In the genomic region with DNA sequence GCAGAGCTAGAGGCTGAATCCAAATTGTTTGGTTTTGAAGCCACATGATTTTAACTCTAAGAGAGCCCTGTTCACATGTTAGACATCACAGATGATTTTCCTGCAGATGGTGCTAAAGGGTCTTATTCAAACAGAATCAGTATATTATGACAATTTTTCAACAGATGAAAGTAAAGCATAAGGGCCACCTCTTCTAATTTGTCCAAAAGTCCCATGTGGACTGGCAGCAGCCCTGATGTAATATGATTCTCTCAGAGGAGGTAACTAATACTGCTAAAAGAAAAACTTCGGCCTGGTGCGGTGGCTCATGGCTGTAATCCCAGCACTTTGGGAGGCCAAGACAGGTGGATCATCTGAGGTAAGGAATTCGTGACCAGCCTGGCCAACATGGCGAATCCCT, we compare ENCODE assay signal across 21 cellular contexts. TPM values are rescaled to one million over a fixed set of nuclear protein-coding genes. Genes with fewer than 3 reads are reported as not detected.
DNase-seq lines count a peak whose midpoint lies in the region; ATAC-seq and TF ChIP-seq lines count a peak whose summit lies in the region.
"Had no signal": no experiment of that assay in that cellular context is flagged by ENCODE, and none has a peak within 500 bp of the region (broad histone marks: within the 10 kb centered on the region; RNA-seq: fewer than 3 reads in every experiment).

No MANE protein-coding gene starts in this region.

- no peaks in the 10 kb centered on the region for H3K4me1 ChIP-seq in psoas muscle
- H3K4me1 ChIP-seq: BLaER1 treated with 17β-estradiol and CSF1 and Interleukin-3, amounts not matched to agents 10 nM and 100 nM; SJCRH30; suprapubic skin had no signal

- 19 to 35% (median 28%) methylated on average over 4 of the region's 4 CpGs for whole genome bisulfite sequencing in psoas muscle, 3 donors

- intact Hi-C loops in psoas muscle (cut with DNase I) = no loop called here

- H3K9me3 ChIP-seq in psoas muscle = no peaks in the 10 kb centered on the region
- H3K9me3 ChIP-seq: BLaER1 treated with 17β-estradiol and CSF1 and Interleukin-3, amounts not matched to agents 10 nM and 100 nM; SJCRH30; suprapubic skin had no signal

- H3K36me3 ChIP-seq in psoas muscle (ENCODE audit: insufficient read depth in 1 of 2, low read depth in 1 of 2) = no peaks in the 10 kb centered on the region
- H3K36me3 ChIP-seq: BLaER1 treated with 17β-estradiol and CSF1 and Interleukin-3, amounts not matched to agents 10 nM and 100 nM; SJCRH30; suprapubic skin had no signal

- no peak for TF ChIP-seq CTCF in psoas muscle (IDR thresholded peaks at IDR 0.05)

- no peak overlapping the region for H3K27ac ChIP-seq in psoas muscle
- H3K27ac ChIP-seq: BLaER1 treated with 17β-estradiol and CSF1 and Interleukin-3, amounts not matched to agents 10 nM and 100 nM; SJCRH30; skin epidermis; suprapubic skin had no signal

- peaks cover 0 to 1% (median 0%) of the 10 kb centered on the region in 3 donors for H3K27me3 ChIP-seq in psoas muscle (ENCODE audit: insufficient read depth in 3 of 3, low read length in 2 of 3)
- H3K27me3 ChIP-seq: BLaER1 treated with 17β-estradiol and CSF1 and Interleukin-3, amounts not matched to agents 10 nM and 100 nM; SJCRH30; suprapubic skin had no signal

- peak; percentile 42 to 63 (median 57) for ATAC-seq in psoas muscle
- ATAC-seq in GM19467 (IDR thresholded peaks at IDR 0.05; ENCODE audit: unreplicated experiment) = no peak
- no peak for ATAC-seq in HG03442 (IDR thresholded peaks at IDR 0.05; ENCODE audit: unreplicated experiment)
- ATAC-seq: activated CD8-positive, alpha-beta memory T cell treated with anti-CD3 and anti-CD28 coated beads, Interleukin-2, amount 10 ng/mL, durations not matched to agents 7 days and 5 days; GM23338 had no signal

- DNase-seq in EH (ENCODE audit: low read depth) (peak; percentile 16), NCI-H524 treated with DMSO at 0.1 percent for 48 hours (lab: John Stamatoyannopoulos, UW) (peak; percentile 48), fibroblast of gingiva (ENCODE audit: low read depth) (peak; percentile 21), psoas muscle (no peak), mucosa of gallbladder (ENCODE audit: low spot score) (no peak)
- DNase-seq: activated CD4-positive, CD25-positive, alpha-beta regulatory T cell treated with anti-CD3 and anti-CD28 coated beads, Interleukin-2, amount 50 U/mL, for 72 hours; activated CD8-positive, alpha-beta memory T cell treated with anti-CD3 and anti-CD28 coated beads, Interleukin-2, amount 10 ng/mL, durations not matched to agents 7 days and 5 days; activated effector memory CD4-positive, alpha-beta T cell treated with Interleukin-2 at 50 U/mL for 16 hours; amniotic stem cell; DMS153; KG1; NCI-H1092 treated with DMSO at 0.1 percent for 48 hours; NCI-H345; T-helper 9 cell had no signal

- no peak overlapping the region for H3K4me3 ChIP-seq in psoas muscle
- H3K4me3 ChIP-seq: BLaER1 treated with 17β-estradiol and CSF1 and Interleukin-3, amounts not matched to agents 10 nM and 100 nM; GM23338; SJCRH30; skin epidermis; suprapubic skin had no signal

RNA-seq across cellular contexts. Expression of gene SETD7, which starts 26.0 kb away (rescaled TPM):
- total RNA-seq in psoas muscle (10 to 100 TPM; 78.4 to 96.0 (median 91.4) TPM), mucosa of gallbladder (63.0 TPM)
- 10 to 100 TPM; 15.2 to 70.1 (median 38.8) TPM for polyA plus RNA-seq in psoas muscle

Comparison
In these comparisons a context has a peak if more than half of its experiments do, and no peak if none do; other contexts are left out.
1. DNase-seq: peak in EH (single experiment), NCI-H524 treated with DMSO at 0.1 percent for 48 hours (single experiment) and fibroblast of gingiva (single experiment); none in psoas muscle (0 of 2) and mucosa of gallbladder (single experiment).
2. ATAC-seq: peak in psoas muscle (4 of 4); none in GM19467 (single experiment) and HG03442 (single experiment).